Comparison of ENCODE assay signal across 21 cellular contexts in genomic region chr2:84527137-84528129, GRCh38. TPM values are rescaled to one million over a fixed set of nuclear protein-coding genes. Genes with fewer than 3 reads are reported as not detected.
DNase-seq lines count a peak whose midpoint lies in the region; ATAC-seq and TF ChIP-seq lines count a peak whose summit lies in the region.
"Had no signal": no experiment of that assay in that cellular context is flagged by ENCODE, and none has a peak within 500 bp of the region (broad histone marks: within the 10 kb centered on the region; RNA-seq: fewer than 3 reads in every experiment).

No MANE protein-coding gene starts in this region.

- no peak for ATAC-seq in CD8-positive, alpha-beta T cell
- ATAC-seq in GM18511 (IDR thresholded peaks at IDR 0.05; ENCODE audit: unreplicated experiment): no peak
- ATAC-seq in activated CD8-positive, alpha-beta memory T cell treated with anti-CD3 and anti-CD28 coated beads, Interleukin-2, amount 10 ng/mL, durations not matched to agents 7 days and 5 days: no peak
- ATAC-seq: body of pancreas, WTC11 had no signal

- CTCF ChIA-PET in CD8-positive, alpha-beta T cell (lab: Charles Lee): interaction anchor here (0.8 to 4.7 kb wide), 21 partner anchors 8 to 442 kb away, joined by 3 to 26 read pairs (median 4); partner anchors contain the start of genes DNAH6 and TRABD2A
- CTCF ChIA-PET in activated CD8-positive, alpha-beta memory T cell treated with anti-CD3 and anti-CD28 coated beads, Interleukin-2, amount 10 ng/mL, durations not matched to agents 7 days and 5 days (lab: Charles Lee): interaction anchor here (1.3 kb wide), 1 partner anchor 398 kb away, joined by 4 read pairs; no protein-coding TSS in a partner anchor

- H3K27ac Mint-ChIP-seq in CD8-positive, alpha-beta T cell: peak overlapping the region; percentile 10
- H3K27ac Mint-ChIP-seq in endodermal cell: no peak overlapping the region
- no peak overlapping the region for H3K27ac Mint-ChIP-seq in activated CD8-positive, alpha-beta memory T cell treated with anti-CD3 and anti-CD28 coated beads, Interleukin-2, amount 10 ng/mL, durations not matched to agents 7 days and 5 days
- H3K27ac Mint-ChIP-seq: dendritic cell treated with granulocyte-macrophage colony-stimulating factor and Interleukin-4, amounts not matched to agents 40 ng/mL and 50 ng/mL, for 4 days; WTC11 had no signal

- H3K27me3 Mint-ChIP-seq in CD8-positive, alpha-beta T cell (ENCODE audit: low read depth): no peaks in the 10 kb centered on the region
- H3K27me3 Mint-ChIP-seq in endodermal cell (ENCODE audit: insufficient read depth): peaks cover 7% of the 10 kb centered on the region
- H3K27me3 Mint-ChIP-seq in activated CD8-positive, alpha-beta memory T cell treated with anti-CD3 and anti-CD28 coated beads, Interleukin-2, amount 10 ng/mL, durations not matched to agents 7 days and 5 days: peaks cover under 1% of the 10 kb centered on the region

- no peak for TF ChIP-seq CTCF in CD8-positive, alpha-beta T cell (IDR thresholded peaks at IDR 0.05)
- no peak for TF ChIP-seq CTCF in endodermal cell (conservative IDR thresholded peaks at IDR 0.05)
- no peak for TF ChIP-seq CTCF in prostate gland (IDR thresholded peaks at IDR 0.05)
- TF ChIP-seq CTCF in BE2C (IDR thresholded peaks at IDR 0.05; ENCODE audit: low read depth, low read length): no peak

- 89 to 93% methylated on average over 1 to 3 of the region's 4 CpGs for WGBS in endodermal cell (ENCODE audit: insufficient coverage in 1 of 2, insufficient read length in 1 of 2), 2 experiments
- 68% methylated on average over 4 of the region's 4 CpGs for WGBS in prostate gland

- no peaks in the 10 kb centered on the region for H3K9me3 Mint-ChIP-seq in CD8-positive, alpha-beta T cell
- H3K9me3 Mint-ChIP-seq in endodermal cell: peaks cover 2% of the 10 kb centered on the region
- H3K9me3 Mint-ChIP-seq in activated CD8-positive, alpha-beta memory T cell treated with anti-CD3 and anti-CD28 coated beads, Interleukin-2, amount 10 ng/mL, durations not matched to agents 7 days and 5 days (ENCODE audit: low read depth): peaks cover 2% of the 10 kb centered on the region

- H3K4me3 ChIP-seq in CD8-positive, alpha-beta T cell (ENCODE audit: low read depth, low read length): no peak overlapping the region
- H3K4me3 ChIP-seq in endodermal cell (ENCODE audit: low read length): peak overlapping the region; percentile 31
- no peak overlapping the region for H3K4me3 ChIP-seq in prostate gland
- H3K4me3 ChIP-seq in BE2C (ENCODE audit: low read depth, low read length): no peak overlapping the region
- H3K4me3 ChIP-seq: body of pancreas, left ventricle myocardium inferior, sigmoid colon, suprapubic skin had no signal

- POLR2A ChIA-PET in CD8-positive, alpha-beta T cell (lab: Charles Lee): interaction anchor here (1.5 kb wide), 1 partner anchor 196 kb away, joined by 4 read pairs; no protein-coding TSS in a partner anchor

- no peak for TF ChIP-seq POLR2A in prostate gland (IDR thresholded peaks at IDR 0.05)

- no peaks in the 10 kb centered on the region for H3K9me3 ChIP-seq in CD8-positive, alpha-beta T cell (ENCODE audit: low read length)
- no peaks in the 10 kb centered on the region for H3K9me3 ChIP-seq in endodermal cell (ENCODE audit: control insufficient read depth, low read length)
- no peaks in the 10 kb centered on the region for H3K9me3 ChIP-seq in prostate gland
- no peaks in the 10 kb centered on the region for H3K9me3 ChIP-seq in BE2C
- H3K9me3 ChIP-seq: body of pancreas, left ventricle myocardium inferior, sigmoid colon, suprapubic skin had no signal

- no peak for DNase-seq in CD8-positive, alpha-beta T cell
- DNase-seq in RKO (ENCODE audit: low spot score) (peak; percentile 14), endodermal cell (no peak), prostate gland (ENCODE audit: low spot score) (peak; percentile 12), BE2C (no peak)
- no peak for DNase-seq in activated CD8-positive, alpha-beta memory T cell treated with anti-CD3 and anti-CD28 coated beads, Interleukin-2, amount 10 ng/mL, durations not matched to agents 7 days and 5 days
- no peak for DNase-seq in stimulated activated CD4-positive, alpha-beta T cell treated with anti-CD3 and anti-CD28 coated beads, Interleukin-2, amount 100 ng/mL, for 48 hours
- DNase-seq: activated effector memory CD4-positive, alpha-beta T cell treated with anti-CD3 and anti-CD28 coated beads, Interleukin-2, amount 50 U/mL, for 16 hours; body of pancreas; left ventricle myocardium inferior; NCI-H1417 treated with DMSO at 0.1 percent for 48 hours; NCI-H2171; occipital lobe; sigmoid colon; stimulated activated CD4-positive, alpha-beta T cell treated with anti-CD3 and anti-CD28 coated beads, Interleukin-1b, Interleukin-23, amount 100 ng/mL, for 48 hours; T-helper 2 cell had no signal

- H3K9ac ChIP-seq in endodermal cell (ENCODE audit: extremely low read depth, low read length, poor library complexity, severe bottlenecking): no peak overlapping the region

- H3K27ac ChIP-seq in CD8-positive, alpha-beta T cell (ENCODE audit: low read depth, low read length): no peak overlapping the region
- no peak overlapping the region for H3K27ac ChIP-seq in endodermal cell (ENCODE audit: low read depth, low read length)
- H3K27ac ChIP-seq in prostate gland: no peak overlapping the region
- H3K27ac ChIP-seq: body of pancreas, epithelial cell of prostate, left ventricle myocardium inferior, sigmoid colon, suprapubic skin had no signal

- intact Hi-C loops in CD8-positive, alpha-beta T cell (cut with DNase I, micrococcal nuclease): loop anchor here in 1 of 2 experiments (10.0 kb wide), 1 partner anchor 117 kb away; no protein-coding TSS in a partner anchor
- intact Hi-C loops in prostate gland (cut with DNase I): no loop called here

- H3K4me3 Mint-ChIP-seq in CD8-positive, alpha-beta T cell: no peak overlapping the region
- no peak overlapping the region for H3K4me3 Mint-ChIP-seq in endodermal cell
- H3K4me3 Mint-ChIP-seq in activated CD8-positive, alpha-beta memory T cell treated with anti-CD3 and anti-CD28 coated beads, Interleukin-2, amount 10 ng/mL, durations not matched to agents 7 days and 5 days: no peak overlapping the region
- H3K4me3 Mint-ChIP-seq: dendritic cell treated with granulocyte-macrophage colony-stimulating factor and Interleukin-4, amounts not matched to agents 40 ng/mL and 50 ng/mL, for 4 days; WTC11 had no signal

- H3K36me3 ChIP-seq in CD8-positive, alpha-beta T cell (ENCODE audit: insufficient read depth, low read length): no peaks in the 10 kb centered on the region
- H3K36me3 ChIP-seq in endodermal cell (ENCODE audit: control insufficient read depth, insufficient read depth, low read length): no peaks in the 10 kb centered on the region
- no peaks in the 10 kb centered on the region for H3K36me3 ChIP-seq in prostate gland
- no peaks in the 10 kb centered on the region for H3K36me3 ChIP-seq in BE2C
- H3K36me3 ChIP-seq: left ventricle myocardium inferior, sigmoid colon, suprapubic skin had no signal

- no peaks in the 10 kb centered on the region for H3K27me3 ChIP-seq in CD8-positive, alpha-beta T cell (ENCODE audit: insufficient read depth, low read length)
- H3K27me3 ChIP-seq in endodermal cell (ENCODE audit: control insufficient read depth, insufficient read depth, low read length, poor library complexity, severe bottlenecking): no peaks in the 10 kb centered on the region
- no peaks in the 10 kb centered on the region for H3K27me3 ChIP-seq in prostate gland (replicated peaks; ENCODE audit: insufficient read depth)
- no peaks in the 10 kb centered on the region for H3K27me3 ChIP-seq in BE2C
- H3K27me3 ChIP-seq: body of pancreas, sigmoid colon, suprapubic skin had no signal

- H3K4me1 Mint-ChIP-seq in CD8-positive, alpha-beta T cell (ENCODE audit: low read depth): peaks cover 15% of the 10 kb centered on the region
- H3K4me1 Mint-ChIP-seq in endodermal cell: peaks cover 51% of the 10 kb centered on the region
- no peaks in the 10 kb centered on the region for H3K4me1 Mint-ChIP-seq in activated CD8-positive, alpha-beta memory T cell treated with anti-CD3 and anti-CD28 coated beads, Interleukin-2, amount 10 ng/mL, durations not matched to agents 7 days and 5 days
- H3K4me1 Mint-ChIP-seq: WTC11 had no signal

- H3K36me3 Mint-ChIP-seq in CD8-positive, alpha-beta T cell: no peaks in the 10 kb centered on the region
- no peaks in the 10 kb centered on the region for H3K36me3 Mint-ChIP-seq in endodermal cell (ENCODE audit: low read depth)
- peaks cover 2% of the 10 kb centered on the region for H3K36me3 Mint-ChIP-seq in activated CD8-positive, alpha-beta memory T cell treated with anti-CD3 and anti-CD28 coated beads, Interleukin-2, amount 10 ng/mL, durations not matched to agents 7 days and 5 days
- H3K36me3 Mint-ChIP-seq: WTC11 had no signal

- peaks cover 14% of the 10 kb centered on the region for H3K4me1 ChIP-seq in CD8-positive, alpha-beta T cell (ENCODE audit: insufficient read depth, low read length)
- H3K4me1 ChIP-seq in endodermal cell (ENCODE audit: control insufficient read depth, insufficient read depth, low read length) (peaks cover 16% of the 10 kb centered on the region), prostate gland (replicated peaks) (no peaks in the 10 kb centered on the region), BE2C (no peaks in the 10 kb centered on the region)
- H3K4me1 ChIP-seq: body of pancreas, left ventricle myocardium inferior, sigmoid colon had no signal

RNA-seq across cellular contexts. Expression of gene DNAH6, which starts 11.1 kb away (rescaled TPM):
- under 1 TPM; 0.30 to 0.61 TPM for total RNA-seq in CD8-positive, alpha-beta T cell
- total RNA-seq in endodermal cell: 1 to 10 TPM; 1.6 to 2.0 TPM
- 0.82 TPM for polyA plus RNA-seq in endodermal cell (2013, experiment 1 of 2)
- 0.70 TPM for polyA plus RNA-seq in endodermal cell (2013, experiment 2 of 2)
- total RNA-seq in prostate gland: 1 to 10 TPM; 1.1 to 4.9 TPM
- not detected for polyA plus RNA-seq in BE2C (2012; ENCODE audit: insufficient read depth, insufficient read length, low read depth)
- total RNA-seq in activated CD8-positive, alpha-beta memory T cell treated with anti-CD3 and anti-CD28 coated beads, Interleukin-2, amount 10 ng/mL, durations not matched to agents 7 days and 5 days: under 1 TPM; 0.63 to 0.85 TPM

Comparison
In these comparisons a context has a peak if more than half of its experiments do, and no peak if none do; other contexts are left out.
1. DNase-seq: peak in RKO (single experiment) and prostate gland (single experiment); none in CD8-positive, alpha-beta T cell (0 of 7), endodermal cell (single experiment), BE2C (single experiment), activated CD8-positive, alpha-beta memory T cell treated with anti-CD3 and anti-CD28 coated beads, Interleukin-2, amount 10 ng/mL, durations not matched to agents 7 days and 5 days (single experiment) and stimulated activated CD4-positive, alpha-beta T cell treated with anti-CD3 and anti-CD28 coated beads, Interleukin-2, amount 100 ng/mL, for 48 hours (0 of 2).